ENCODE assay signal across 25 cellular contexts in genomic region chr10:132995909-132996602, GRCh38. TPM values are rescaled to one million over a fixed set of nuclear protein-coding genes. Genes with fewer than 3 reads are reported as not detected.
"Had no signal": no experiment of that assay in that cellular context is flagged by ENCODE, and none has a peak within 500 bp of the region (broad histone marks: within the 10 kb centered on the region; RNA-seq: fewer than 3 reads in every experiment).

No MANE protein-coding gene starts in this region.

- H3K4me1 ChIP-seq: foreskin keratinocyte, gastroesophageal sphincter, left ventricle myocardium inferior, lower lobe of right lung had no signal

- H3K27ac ChIP-seq: coronary artery, dorsolateral prefrontal cortex, esophagus muscularis mucosa, foreskin keratinocyte, gastroesophageal sphincter, heart left ventricle, hepatocyte, left ventricle myocardium inferior, lower lobe of right lung had no signal

- H3K4me3 ChIP-seq: coronary artery, dorsolateral prefrontal cortex, esophagus muscularis mucosa, gastroesophageal sphincter, heart left ventricle, hepatocyte, left ventricle myocardium inferior, lower lobe of right lung, mucosa of descending colon had no signal

- ATAC-seq: foreskin keratinocyte, gastroesophageal sphincter, heart left ventricle, left colon, left lobe of liver, lower lobe of right lung, mucosa of descending colon had no signal

- H3K27me3 ChIP-seq: foreskin keratinocyte, hepatocyte had no signal

- DNase-seq: dermis blood vessel endothelial cell; dorsolateral prefrontal cortex; effector CD4-positive, alpha-beta T cell; effector memory CD4-positive, alpha-beta T cell; foreskin keratinocyte; hypothalamus; immature natural killer cell; islet precursor cell; left colon; left ventricle myocardium inferior; lower lobe of right lung; mesenchymal stem cell; mucosa of descending colon; naive B cell had no signal

- H3K9me3 ChIP-seq: esophagus muscularis mucosa, gastroesophageal sphincter, heart left ventricle, left ventricle myocardium inferior, lower lobe of right lung, mucosa of descending colon had no signal

- H3K36me3 ChIP-seq: esophagus muscularis mucosa, gastroesophageal sphincter, heart left ventricle, left ventricle myocardium inferior, lower lobe of right lung had no signal

- H2AFZ ChIP-seq: hepatocyte had no signal

- H3K4me2 ChIP-seq: hepatocyte had no signal

- FAIRE-seq: colon, endothelial cell of umbilical vein, frontal cortex had no signal

RNA-seq across cellular contexts. Expression of gene CFAP46, which starts 53.7 kb away (rescaled TPM):
- total RNA-seq: mesenteric fat pad, myocyte had no signal
- polyA plus RNA-seq: immature natural killer cell had no signal
